Comparison of ENCODE assay signal across 4 cellular contexts in the genomic region with DNA sequence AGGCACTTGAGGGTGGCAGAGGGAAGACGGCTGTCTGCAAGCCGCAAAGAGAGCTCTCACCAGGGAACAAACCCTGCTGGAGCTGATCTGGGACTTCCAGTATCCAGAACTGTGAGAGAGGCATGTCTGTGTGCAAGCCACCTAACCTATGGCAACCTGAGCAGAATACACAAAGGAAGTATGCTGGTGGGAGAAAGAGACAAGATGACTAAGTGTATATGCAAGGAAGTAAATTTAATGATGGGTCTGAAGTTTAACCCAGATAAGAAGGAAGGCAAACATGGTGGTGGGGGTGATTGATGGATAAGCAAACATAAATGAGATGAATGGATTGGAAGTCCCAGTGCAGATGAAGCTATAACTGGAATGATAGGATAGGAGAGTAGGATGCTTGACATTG.
"Had no signal": no experiment of that assay in that cellular context is flagged by ENCODE, and none has a peak within 500 bp of the region (broad histone marks: within the 10 kb centered on the region; RNA-seq: fewer than 3 reads in every experiment).

No MANE protein-coding gene starts in this region.

- H2AFZ ChIP-seq: GM23338 had no signal

- ATAC-seq: GM23338 had no signal

- H3K4me2 ChIP-seq: GM23338 had no signal

- DNase-seq: H9, HCEC 1CT, IMR-90 had no signal

- H3K4me3 ChIP-seq: GM23338 had no signal
